In genomic region chr10:95375418-95375817, GRCh38 we compare ENCODE assay signal across 13 cellular contexts.
DNase-seq lines count a peak whose midpoint lies in the region; ATAC-seq and TF ChIP-seq lines count a peak whose summit lies in the region.
"Had no signal": no experiment of that assay in that cellular context is flagged by ENCODE, and none has a peak within 500 bp of the region (broad histone marks: within the 10 kb centered on the region; RNA-seq: fewer than 3 reads in every experiment).

No MANE protein-coding gene starts in this region.

- TF ChIP-seq CTCF in ascending aorta (IDR thresholded peaks at IDR 0.05) (no peak), esophagus muscularis mucosa (IDR thresholded peaks at IDR 0.05) (no peak), foreskin keratinocyte (conservative IDR thresholded peaks at IDR 0.05) (no peak)

- peaks cover 61% of the 10 kb centered on the region for H3K4me1 ChIP-seq in BLaER1
- peaks cover 9 to 58% of the 10 kb centered on the region in 2 donors for H3K4me1 ChIP-seq in ascending aorta
- peaks cover 50 to 98% (median 81%) of the 10 kb centered on the region in 4 donors for H3K4me1 ChIP-seq in esophagus muscularis mucosa
- peaks cover 20% of the 10 kb centered on the region for H3K4me1 ChIP-seq in rectal smooth muscle tissue (ENCODE audit: control insufficient read depth, insufficient read depth, low read length)
- H3K4me1 ChIP-seq in foreskin keratinocyte = no peaks in the 10 kb centered on the region
- H3K4me1 ChIP-seq: HAP-1 had no signal

- peaks cover 81% of the 10 kb centered on the region for H4K20me1 ChIP-seq in BLaER1

- 74% methylated on average over 1 of the region's 1 CpG for WGBS in esophagus muscularis mucosa

- no peak for TF ChIP-seq POLR2A in esophagus muscularis mucosa (IDR thresholded peaks at IDR 0.05; ENCODE audit: low read depth)

- H3K4me3 ChIP-seq in BLaER1 (no peak overlapping the region), ascending aorta (no peak overlapping the region), esophagus muscularis mucosa (no peak overlapping the region), rectal smooth muscle tissue (ENCODE audit: low read length) (no peak overlapping the region)
- H3K4me3 ChIP-seq: HAP-1 had no signal

- H3K9me3 ChIP-seq in BLaER1 (no peaks in the 10 kb centered on the region), ascending aorta (no peaks in the 10 kb centered on the region), esophagus muscularis mucosa (no peaks in the 10 kb centered on the region)
- H3K9me3 ChIP-seq: HAP-1 had no signal

- H3K4me2 ChIP-seq in BLaER1 = peak overlapping the region; percentile 48

- DNase-seq in ascending aorta (ENCODE audit: low spot score in 2 of 2) (no peak), esophagus muscularis mucosa (ENCODE audit: extremely low spot score) (no peak), foreskin keratinocyte (no peak), NCI-H446 treated with DMSO at 0.1 percent for 48 hours (lab: John Stamatoyannopoulos, UW) (no peak), 8988T (no peak), GDM1 (lab: John Stamatoyannopoulos, UW) (no peak)
- DNase-seq: CD8-positive, alpha-beta memory T cell; EL; IMR-90 had no signal

- H3K27me3 ChIP-seq in BLaER1 = no peaks in the 10 kb centered on the region
- no peaks in the 10 kb centered on the region for H3K27me3 ChIP-seq in ascending aorta
- H3K27me3 ChIP-seq in esophagus muscularis mucosa = no peaks in the 10 kb centered on the region
- H3K27me3 ChIP-seq in rectal smooth muscle tissue (ENCODE audit: control insufficient read depth, insufficient read depth, low read length) = no peaks in the 10 kb centered on the region
- peaks cover 7% of the 10 kb centered on the region for H3K27me3 ChIP-seq in foreskin keratinocyte

- TF ChIP-seq EP300 in esophagus muscularis mucosa (IDR thresholded peaks at IDR 0.05) = no peak

- H3K27ac ChIP-seq in BLaER1 (0 out of 2 replicates have a peak overlapping the region, but pooled peaks have one; percentile 3), ascending aorta (peak overlapping the region; percentile 74 to 89), esophagus muscularis mucosa (replicated peaks in 1 of 4) (peak overlapping the region in 3 of 4 donors; percentile 68 to 75 (median 74)), rectal smooth muscle tissue (ENCODE audit: low read depth, low read length) (peak overlapping the region; percentile 0), foreskin keratinocyte (no peak overlapping the region)
- H3K27ac ChIP-seq: HL-60 had no signal

- H3K36me3 ChIP-seq in BLaER1 (peaks cover 91% of the 10 kb centered on the region), ascending aorta (peaks cover 69 to 76% of the 10 kb centered on the region in 2 donors), esophagus muscularis mucosa (peaks cover 30 to 95% (median 72%) of the 10 kb centered on the region in 4 donors), rectal smooth muscle tissue (ENCODE audit: control insufficient read depth, insufficient read depth, low read length) (peaks cover 1% of the 10 kb centered on the region)
- H3K36me3 ChIP-seq: HAP-1 had no signal

- ATAC-seq in foreskin keratinocyte = no peak

- intact Hi-C loops in ascending aorta (cut with DNase I) (loop anchor here (5.0 kb wide), 2 partner anchors 42 to 182 kb away; no protein-coding TSS in a partner anchor), esophagus muscularis mucosa (cut with DNase I) (no loop called here)

- no peak overlapping the region; the same call in 1 of the 2 replicates for H3K9ac ChIP-seq in BLaER1
- H3K9ac ChIP-seq in rectal smooth muscle tissue (ENCODE audit: low read length) = no peak overlapping the region
